Comparison of ENCODE assay signal across 9 cellular contexts in genomic region chr19:14369399-14370168, GRCh38. TPM values are rescaled to one million over a fixed set of nuclear protein-coding genes. Genes with fewer than 3 reads are reported as not detected.
A peak's percentile ranks its signal among the peaks of the same experiment; 100 is the strongest.
DNase-seq lines count a peak whose midpoint lies in the region; ATAC-seq, FAIRE-seq and TF ChIP-seq lines count a peak whose summit lies in the region.
"Had no signal": no experiment of that assay in that cellular context is flagged by ENCODE, and none has a peak within 500 bp of the region (broad histone marks: within the 10 kb centered on the region; RNA-seq: fewer than 3 reads in every experiment).

No MANE protein-coding gene starts in this region.

- POLR2A ChIA-PET in activated B cell treated with CpG ODN at 0.5 μM for 24 hours (lab: Charles Lee), result interaction anchor here (0.6 to 19.6 kb wide), 10 partner anchors 9 to 278 kb away, joined by 3 to 342 read pairs (median 6); partner anchors contain the start of gene ADGRE5

- dilution Hi-C loops in mammary epithelial cell (cut with HindIII; ENCODE audit: low sequenced_read_pairs), result no loop called here

- no peaks in the 10 kb centered on the region for H3K9me3 Mint-ChIP-seq in activated B cell treated with CpG ODN at 0.5 μM for 24 hours

- no peaks in the 10 kb centered on the region for H3K27me3 Mint-ChIP-seq in activated B cell treated with CpG ODN at 0.5 μM for 24 hours

- H3K36me3 ChIP-seq in mammary epithelial cell (ENCODE audit: insufficient read depth, low read length), result no peaks in the 10 kb centered on the region
- H3K36me3 ChIP-seq in sigmoid colon, result no peaks in the 10 kb centered on the region
- no peaks in the 10 kb centered on the region for H3K36me3 ChIP-seq in HAP-1 (replicated peaks)

- H3K4me1 ChIP-seq in mammary epithelial cell (ENCODE audit: insufficient read depth, low read length), result no peaks in the 10 kb centered on the region
- peaks cover 0 to 23% (median 11%) of the 10 kb centered on the region in 4 donors for H3K4me1 ChIP-seq in sigmoid colon
- peaks cover 12% of the 10 kb centered on the region for H3K4me1 ChIP-seq in HAP-1
- no peaks in the 10 kb centered on the region for H3K4me1 ChIP-seq in foreskin keratinocyte

- no TSS peak for BruUV-seq in mammary epithelial cell (replicated peaks; lab: Mats Ljungman, UMichigan)

- H3K4me2 ChIP-seq in mammary epithelial cell (ENCODE audit: insufficient read depth, low read depth, low read length), result no peak overlapping the region

- intact Hi-C loops in activated B cell treated with CpG ODN at 0.5 μM for 24 hours (cut with micrococcal nuclease) (loop anchor here (1.0 to 5.0 kb wide), 2 partner anchors 15 to 1212 kb away; no protein-coding TSS in a partner anchor), mammary epithelial cell (cut with micrococcal nuclease) (loop anchor here (10.0 kb wide), 1 partner anchor 105 kb away; the partner anchor contains the start of gene PTGER1), sigmoid colon (cut with DNase I) (no loop called here)

- H3K4me1 Mint-ChIP-seq in activated B cell treated with CpG ODN at 0.5 μM for 24 hours, result peaks cover 79% of the 10 kb centered on the region

- H3K9me3 ChIP-seq in mammary epithelial cell (replicated peaks; ENCODE audit: insufficient read depth, low read length) (no peaks in the 10 kb centered on the region), sigmoid colon (no peaks in the 10 kb centered on the region), HAP-1 (no peaks in the 10 kb centered on the region)

- H2AFZ ChIP-seq in mammary epithelial cell (ENCODE audit: low read depth, low read length), result peak overlapping the region; percentile 39

- H3K9ac ChIP-seq in mammary epithelial cell (ENCODE audit: insufficient read depth, low read length), result no peak overlapping the region

- TF ChIP-seq CTCF in activated B cell treated with CpG ODN at 0.5 μM for 24 hours (IDR thresholded peaks at IDR 0.05) (no peak), mammary epithelial cell (conservative IDR thresholded peaks at IDR 0.05 in 1 of 2, IDR thresholded peaks at IDR 0.05 in 1 of 2; ENCODE audit: extremely low read depth in 1 of 2, insufficient read depth in 1 of 2, low read depth in 1 of 2, low read length in 2 of 2) (no peak), sigmoid colon (IDR thresholded peaks at IDR 0.05) (no peak), foreskin keratinocyte (conservative IDR thresholded peaks at IDR 0.05) (no peak)

- H3K79me2 ChIP-seq in mammary epithelial cell (ENCODE audit: insufficient read depth, low read length), result no peaks in the 10 kb centered on the region

- no peak overlapping the region for H3K27ac ChIP-seq in mammary epithelial cell (ENCODE audit: insufficient read depth, low read depth, low read length)
- peak overlapping the region; percentile 47 to 76 (median 69) for H3K27ac ChIP-seq in sigmoid colon
- no peak overlapping the region for H3K27ac ChIP-seq in foreskin keratinocyte

- H3K27ac Mint-ChIP-seq in activated B cell treated with CpG ODN at 0.5 μM for 24 hours, result peak overlapping the region; percentile 99

- ATAC-seq in activated B cell treated with CpG ODN at 0.5 μM for 24 hours (ENCODE audit: low read depth), result peak; percentile 56
- no peak for ATAC-seq in GM21515 (IDR thresholded peaks at IDR 0.05; ENCODE audit: unreplicated experiment)
- ATAC-seq in foreskin keratinocyte, result no peak
- ATAC-seq: HCT116 had no signal

- CTCF ChIA-PET in activated B cell treated with CpG ODN at 0.5 μM for 24 hours (lab: Charles Lee), result interaction anchor here (1.5 to 3.2 kb wide), 2 partner anchors 11 to 21 kb away, joined by 4 to 11 read pairs; partner anchors contain the start of gene ADGRE5
- CTCF ChIA-PET in mammary epithelial cell (lab: Charles Lee; ENCODE audit: low non-redundant PET), result no interaction called here

- WGBS in mammary epithelial cell (ENCODE audit: low coverage, missing lambda C conversion rate), result 41% methylated on average over 17 of the region's 19 CpGs
- WGBS in sigmoid colon, 2 donors, result 43 to 73% methylated on average over 19 of the region's 19 CpGs

- in situ Hi-C loops in mammary epithelial cell (cut with MboI; ENCODE audit: low sequenced_read_pairs in 2 of 2) (no loop called here), HAP-1 (cut with MboI; ENCODE audit: low sequenced_read_pairs) (no loop called here)

- H3K4me3 ChIP-seq in mammary epithelial cell (replicated peaks in 1 of 3; ENCODE audit: insufficient read depth in 1 of 3, low read depth in 2 of 3, low read length in 3 of 3), result no peak overlapping the region
- peak overlapping the region in 1 of 4 donors; percentile 10 for H3K4me3 ChIP-seq in sigmoid colon
- H3K4me3 ChIP-seq in HAP-1, result no peak overlapping the region

- peak; percentile 53 for FAIRE-seq in GM12892 (lab: Jason Lieb, UNC)

- DNase-seq in GM12892 (ENCODE audit: insufficient read length), result no peak
- DNase-seq in activated B cell treated with CpG ODN at 0.5 μM for 24 hours, result peak; percentile 57
- DNase-seq in mammary epithelial cell, result no peak
- no peak for DNase-seq in sigmoid colon
- no peak for DNase-seq in amniotic stem cell (lab: John Stamatoyannopoulos, UW)
- no peak for DNase-seq in HAP-1 (ENCODE audit: low spot score in 2 of 2)
- no peak for DNase-seq in foreskin keratinocyte

- H3K27me3 ChIP-seq in mammary epithelial cell (ENCODE audit: insufficient read depth, low read length) (no peaks in the 10 kb centered on the region), sigmoid colon (no peaks in the 10 kb centered on the region), HAP-1 (ENCODE audit: low read depth) (no peaks in the 10 kb centered on the region), foreskin keratinocyte (no peaks in the 10 kb centered on the region)

- TF ChIP-seq POLR2A in GM12892 (IDR thresholded peaks at IDR 0.05; ENCODE audit: low read depth, low read length) (no peak; the same call in 1 of the 2 replicates), sigmoid colon (IDR thresholded peaks at IDR 0.05) (no peak)

- H4K20me1 ChIP-seq in mammary epithelial cell (ENCODE audit: insufficient read depth, low read length), result no peaks in the 10 kb centered on the region

- H3K36me3 Mint-ChIP-seq in activated B cell treated with CpG ODN at 0.5 μM for 24 hours (ENCODE audit: low read depth), result no peaks in the 10 kb centered on the region

- no peak for TF ChIP-seq EP300 in sigmoid colon (IDR thresholded peaks at IDR 0.05)

- H3K4me3 Mint-ChIP-seq in activated B cell treated with CpG ODN at 0.5 μM for 24 hours, result peak overlapping the region; percentile 84

RNA-seq across cellular contexts. Expression of gene ADGRE5, which starts 11.7 kb away (rescaled TPM):
- polyA plus RNA-seq in GM12892 (2012; ENCODE audit: missing spikeins), result 45.4 TPM
- total RNA-seq in activated B cell treated with CpG ODN at 0.5 μM for 24 hours, result 129 and 135 TPM in 2 replicates
- total RNA-seq in mammary epithelial cell, result 10 to 100 TPM; 19.3 to 35.4 TPM
- polyA plus RNA-seq in mammary epithelial cell, result 17.5 TPM
- 26.7 TPM for polyA minus RNA-seq in mammary epithelial cell
- total RNA-seq in sigmoid colon, result 10 to 100 TPM; 23.7 to 63.1 (median 34.1) TPM
- polyA plus RNA-seq in sigmoid colon, result 100 to 1,000 TPM in 1 of 3 donors, 10 to 100 TPM in 2; 12.0 to 111 (median 29.8) TPM
- 13.7 and 16.8 TPM in 2 replicates for total RNA-seq in foreskin keratinocyte
- polyA plus RNA-seq in foreskin keratinocyte, result 14.5 and 19.6 TPM in 2 replicates

RNA-seq across cellular contexts. Expression of gene DDX39A, which starts 49.6 kb away (rescaled TPM):
- polyA plus RNA-seq in GM12892 (2012; ENCODE audit: missing spikeins), result 79.3 TPM
- total RNA-seq in activated B cell treated with CpG ODN at 0.5 μM for 24 hours (210 and 211 TPM in 2 replicates), mammary epithelial cell (10 to 100 TPM; 34.0 to 74.4 TPM), sigmoid colon (10 to 100 TPM; 37.8 to 43.8 (median 42.0) TPM), foreskin keratinocyte (104 and 132 TPM in 2 replicates)
- polyA plus RNA-seq in mammary epithelial cell (108 TPM), sigmoid colon (100 to 1,000 TPM in 1 of 3 donors, 10 to 100 TPM in 2; 40.2 to 161 (median 45.3) TPM), foreskin keratinocyte (123 and 146 TPM in 2 replicates)
- 67.1 TPM for polyA minus RNA-seq in mammary epithelial cell

Comparison
In these comparisons a context has a peak if more than half of its experiments do, and no peak if none do; other contexts are left out.
1. H3K27ac ChIP-seq: peak in sigmoid colon (4 of 4); none in mammary epithelial cell (single experiment) and foreskin keratinocyte (single experiment).